11 cellular contexts compared by ENCODE assay signal in the genomic region with DNA sequence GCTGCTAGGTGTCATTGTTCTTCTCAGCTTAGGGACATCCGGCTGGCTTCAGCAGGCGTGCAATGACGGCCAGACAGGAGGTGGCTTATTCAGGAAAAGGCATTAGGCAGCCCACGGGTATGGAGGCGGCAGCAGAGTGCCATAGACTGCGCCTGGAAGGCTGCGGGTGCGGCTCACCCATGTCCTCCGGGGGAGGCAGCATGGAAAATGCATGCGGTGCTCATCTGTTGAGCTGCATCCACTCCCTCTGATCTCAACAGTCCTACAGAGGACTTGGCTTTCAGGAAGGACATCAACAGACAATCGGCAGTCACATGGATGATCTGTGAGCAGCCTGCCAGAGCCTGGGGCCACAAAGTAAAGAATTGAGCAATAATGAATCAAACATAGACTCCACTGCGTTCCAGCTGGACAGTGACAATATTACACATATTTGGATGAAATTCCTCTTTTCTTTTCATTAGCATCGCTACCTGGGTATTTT.
DNase-seq lines count a peak whose midpoint lies in the region; ATAC-seq lines count a peak whose summit lies in the region.
"Had no signal": no experiment of that assay in that cellular context is flagged by ENCODE, and none has a peak within 500 bp of the region (broad histone marks: within the 10 kb centered on the region; RNA-seq: fewer than 3 reads in every experiment).

No MANE protein-coding gene starts in this region.

- DNase-seq in GM04504 (ENCODE audit: low read depth), result peak; percentile 58
- peak; percentile 84 for DNase-seq in MV-4-11 (lab: John Stamatoyannopoulos, UW)
- peak; percentile 91 for DNase-seq in epidermal melanocyte (ENCODE audit: insufficient read length, low spot score)
- DNase-seq in posterior cingulate gyrus, result peak in 7 of 10 donors; percentile 30 to 92 (median 43)
- DNase-seq: activated CD4-positive, alpha-beta T cell treated with anti-CD3 and anti-CD28 coated beads for 4 hours; activated effector memory CD4-positive, alpha-beta T cell treated with Interleukin-2 at 50 U/mL for 16 hours; SJCRH30 had no signal

- intact Hi-C loops in posterior cingulate gyrus (cut with DNase I), result loop anchor here (10.0 kb wide), 2 partner anchors 239 to 499 kb away; a partner anchor contains a TSS

- ATAC-seq in GM18517 (IDR thresholded peaks at IDR 0.05; ENCODE audit: unreplicated experiment), result no peak
- ATAC-seq in GM21390 (IDR thresholded peaks at IDR 0.05; ENCODE audit: unreplicated experiment), result no peak
- ATAC-seq in GM19395 (IDR thresholded peaks at IDR 0.05; ENCODE audit: unreplicated experiment), result no peak
- no peak for ATAC-seq in GM18861 (IDR thresholded peaks at IDR 0.05; ENCODE audit: unreplicated experiment)
